ENCODE assay signal across 20 cellular contexts in the genomic region with DNA sequence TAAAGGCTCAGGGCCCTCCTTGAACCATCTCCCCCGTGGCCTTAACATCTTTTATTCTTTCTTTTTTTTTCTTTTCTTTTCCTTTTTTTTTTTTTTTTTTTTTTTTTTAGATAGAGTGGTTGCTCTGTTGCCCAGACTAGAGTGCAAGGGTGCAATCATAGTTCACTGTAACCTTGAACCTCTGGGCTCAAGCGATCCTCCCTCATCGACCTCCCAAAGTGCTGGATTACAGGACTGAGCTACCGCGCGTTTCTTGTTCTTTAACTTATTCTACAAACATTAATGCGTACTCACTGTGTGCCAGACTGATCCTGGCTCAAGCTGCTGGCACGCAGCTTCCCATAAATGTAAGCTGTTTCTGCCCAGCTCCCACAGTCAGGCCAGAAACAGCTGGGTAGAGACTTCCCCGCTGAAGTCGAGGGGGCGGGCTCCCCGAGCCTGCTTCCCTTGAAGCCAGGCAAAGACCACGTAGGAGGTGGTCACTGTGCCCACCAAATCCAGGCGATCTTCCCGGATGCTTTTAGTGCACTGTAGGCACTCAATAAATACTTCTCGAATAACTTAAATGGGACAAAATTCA. TPM values are rescaled to one million over a fixed set of nuclear protein-coding genes. Genes with fewer than 3 reads are reported as not detected.
DNase-seq lines count a peak whose midpoint lies in the region; ATAC-seq and TF ChIP-seq lines count a peak whose summit lies in the region.
"Had no signal": no experiment of that assay in that cellular context is flagged by ENCODE, and none has a peak within 500 bp of the region (broad histone marks: within the 10 kb centered on the region; RNA-seq: fewer than 3 reads in every experiment).

No MANE protein-coding gene starts in this region.

- no peak for ATAC-seq in HG02970 (IDR thresholded peaks at IDR 0.05; ENCODE audit: low FRiP score, unreplicated experiment)
- ATAC-seq: Right ventricle myocardium inferior had no signal

- H3K27me3 Mint-ChIP-seq in activated naive CD8-positive, alpha-beta T cell, result peaks cover 51% of the 10 kb centered on the region
- peaks cover 88% of the 10 kb centered on the region for H3K27me3 Mint-ChIP-seq in activated naive CD8-positive, alpha-beta T cell treated with anti-CD3 and anti-CD28 coated beads for 36 hours
- H3K27me3 Mint-ChIP-seq in type B pancreatic cell, result peaks cover 94% of the 10 kb centered on the region

- TF ChIP-seq CTCF in coronary artery (IDR thresholded peaks at IDR 0.05) (no peak), type B pancreatic cell (conservative IDR thresholded peaks at IDR 0.05) (no peak)

- H3K27ac Mint-ChIP-seq in activated naive CD8-positive, alpha-beta T cell, result no peak overlapping the region
- no peak overlapping the region for H3K27ac Mint-ChIP-seq in activated naive CD8-positive, alpha-beta T cell treated with anti-CD3 and anti-CD28 coated beads for 36 hours
- H3K27ac Mint-ChIP-seq in type B pancreatic cell, result no peak overlapping the region

- no peaks in the 10 kb centered on the region for H3K9me3 Mint-ChIP-seq in activated naive CD8-positive, alpha-beta T cell (ENCODE audit: low read depth)
- no peaks in the 10 kb centered on the region for H3K9me3 Mint-ChIP-seq in activated naive CD8-positive, alpha-beta T cell treated with anti-CD3 and anti-CD28 coated beads for 36 hours
- no peaks in the 10 kb centered on the region for H3K9me3 Mint-ChIP-seq in type B pancreatic cell

- H3K4me1 Mint-ChIP-seq in activated naive CD8-positive, alpha-beta T cell (ENCODE audit: low read depth), result peaks cover 18% of the 10 kb centered on the region
- H3K4me1 Mint-ChIP-seq in activated naive CD8-positive, alpha-beta T cell treated with anti-CD3 and anti-CD28 coated beads for 36 hours, result peaks cover 15% of the 10 kb centered on the region
- H3K4me1 Mint-ChIP-seq in type B pancreatic cell (ENCODE audit: unreplicated experiment), result peaks cover 16% of the 10 kb centered on the region

- H3K4me3 Mint-ChIP-seq in activated naive CD8-positive, alpha-beta T cell, result peak overlapping the region; percentile 74
- H3K4me3 Mint-ChIP-seq in activated naive CD8-positive, alpha-beta T cell treated with anti-CD3 and anti-CD28 coated beads for 36 hours, result no peak overlapping the region
- H3K4me3 Mint-ChIP-seq in type B pancreatic cell, result peak overlapping the region; percentile 87

- no peak overlapping the region for H3K27ac ChIP-seq in coronary artery
- H3K27ac ChIP-seq: HL-60, neutrophil had no signal

- H3K36me3 Mint-ChIP-seq in activated naive CD8-positive, alpha-beta T cell, result no peaks in the 10 kb centered on the region
- no peaks in the 10 kb centered on the region for H3K36me3 Mint-ChIP-seq in activated naive CD8-positive, alpha-beta T cell treated with anti-CD3 and anti-CD28 coated beads for 36 hours
- H3K36me3 Mint-ChIP-seq in type B pancreatic cell, result peaks cover 3% of the 10 kb centered on the region

- H3K4me3 ChIP-seq in coronary artery, result no peak overlapping the region

- no peak for DNase-seq in activated naive CD8-positive, alpha-beta T cell treated with anti-CD3 and anti-CD28 coated beads for 36 hours
- peak; percentile 45 for DNase-seq in coronary artery (ENCODE audit: low spot score)
- peak; percentile 2 for DNase-seq in mucosa of gallbladder (ENCODE audit: low spot score)
- DNase-seq in type B pancreatic cell (ENCODE audit: extremely low spot score, unreplicated experiment), result peak; percentile 51
- DNase-seq in H4 (ENCODE audit: low spot score), result no peak
- no peak for DNase-seq in stimulated activated naive CD4-positive, alpha-beta T cell treated with Interleukin-2 at 50 U/mL for 16 hours (lab: John Stamatoyannopoulos, UW)
- DNase-seq: activated CD4-positive, alpha-beta T cell treated with anti-CD3 and anti-CD28 coated beads for 48 hours; activated naive CD4-positive, alpha-beta T cell treated with Interleukin-2 at 50 U/mL for 16 hours; C1 segment of cervical spinal cord; GDM1; HCEC 1CT; NCI-H748 treated with DMSO at 0.1 percent for 48 hours; stimulated activated CD4-positive, alpha-beta T cell treated with anti-CD3 and anti-CD28 coated beads, Interleukin-15, amount 100 ng/mL, for 24 hours had no signal

RNA-seq across cellular contexts. Expression of gene VAX2, which starts 6.2 kb away (rescaled TPM):
- total RNA-seq in activated naive CD8-positive, alpha-beta T cell treated with anti-CD3 and anti-CD28 coated beads for 36 hours, result not detected
- total RNA-seq in mucosa of gallbladder (not detected), type B pancreatic cell (ENCODE audit: low replicate concordance) (1.2 and 1.3 TPM in 2 replicates)
- 2.3 and 6.2 TPM in 2 replicates for total RNA-seq in H4 (2014; rRNA removed; shearing (Covaris generic))
- total RNA-seq: OCI-LY7 had no signal

RNA-seq across cellular contexts. Expression of gene ATP6V1B1, which starts 29.2 kb away (rescaled TPM):
- not detected for total RNA-seq in activated naive CD8-positive, alpha-beta T cell treated with anti-CD3 and anti-CD28 coated beads for 36 hours
- total RNA-seq in mucosa of gallbladder (1.6 TPM), type B pancreatic cell (ENCODE audit: low replicate concordance) (6.3 and 8.6 TPM in 2 replicates)
- total RNA-seq in H4 (2014; rRNA removed; shearing (Covaris generic)), result 0.33 and 0.45 TPM in 2 replicates
- total RNA-seq: cerebellum, OCI-LY7, Right ventricle myocardium inferior had no signal

Comparison
In these comparisons a context has a peak if more than half of its experiments do, and no peak if none do; other contexts are left out.
1. DNase-seq: peak in coronary artery (single experiment), mucosa of gallbladder (single experiment) and type B pancreatic cell (single experiment); none in activated naive CD8-positive, alpha-beta T cell treated with anti-CD3 and anti-CD28 coated beads for 36 hours (single experiment), H4 (single experiment) and stimulated activated naive CD4-positive, alpha-beta T cell treated with Interleukin-2 at 50 U/mL for 16 hours (single experiment).